ENCODE assay signal across 27 cellular contexts in the genomic region with DNA sequence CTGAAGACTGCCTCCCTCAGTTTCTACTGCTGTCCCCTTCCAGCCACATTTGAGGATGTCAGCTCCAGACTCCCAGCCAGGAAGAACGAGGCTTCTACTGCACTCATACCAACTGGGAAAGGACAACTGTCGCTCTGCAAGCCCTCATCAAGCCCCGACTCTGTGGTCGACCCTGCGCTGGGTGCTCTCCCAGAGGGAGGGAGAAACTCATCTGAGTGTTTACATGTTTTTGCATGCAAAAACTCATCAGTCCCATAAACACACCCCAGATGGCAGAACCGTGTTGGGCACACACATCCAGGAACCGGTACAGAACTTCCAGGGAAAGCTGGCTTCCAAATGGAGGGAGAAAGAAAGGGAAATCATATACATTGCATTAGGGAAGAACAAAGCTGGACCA.
"Had no signal": no experiment of that assay in that cellular context is flagged by ENCODE, and none has a peak within 500 bp of the region (broad histone marks: within the 10 kb centered on the region; RNA-seq: fewer than 3 reads in every experiment).

No MANE protein-coding gene starts in this region.

- H3K9me3 ChIP-seq: body of pancreas had no signal

- DNase-seq: activated B cell treated with CpG ODN at 0.5 μM for 24 hours; activated CD4-positive, alpha-beta memory T cell treated with anti-CD3 and anti-CD28 coated beads for 36 hours; activated CD4-positive, alpha-beta T cell treated with anti-CD3 and anti-CD28 coated beads for 4 hours; activated CD4-positive, alpha-beta T cell treated with anti-CD3 and anti-CD28 coated beads, Interleukin-2, amount 50 U/mL, for 1 hour; activated CD4-positive, alpha-beta T cell treated with anti-CD3 and anti-CD28 coated beads, Interleukin-2, amount 50 U/mL, for 4 hours; activated CD4-positive, CD25-positive, alpha-beta regulatory T cell treated with anti-CD3 and anti-CD28 coated beads, Interleukin-2, amount 50 U/mL, for 72 hours; activated CD8-positive, alpha-beta memory T cell treated with anti-CD3 and anti-CD28 coated beads, Interleukin-2, amount 50 U/mL, for 4 hours; activated CD8-positive, alpha-beta T cell treated with anti-CD3 and anti-CD28 coated beads, Interleukin-2, amount 10 ng/mL, durations not matched to agents 7 days and 5 days; activated effector memory CD4-positive, alpha-beta T cell treated with Interleukin-2 at 50 U/mL for 16 hours; activated gamma-delta T cell treated with Interleukin-2 at 50 U/mL for 16 hours; activated naive CD4-positive, alpha-beta T cell; activated naive CD4-positive, alpha-beta T cell treated with anti-CD3 and anti-CD28 coated beads for 36 hours; activated naive CD4-positive, alpha-beta T cell treated with anti-CD3 and anti-CD28 coated beads, Interleukin-2, amount 50 U/mL, for 16 hours; activated naive CD8-positive, alpha-beta T cell treated with anti-CD3 and anti-CD28 coated beads for 36 hours; activated T-cell treated with anti-CD3 and anti-CD28 coated beads, Interleukin-2, amount 50 U/mL, for 24 hours; activated T-cell treated with anti-CD3 and anti-CD28 coated beads, Interleukin-2, amount 50 U/mL, for 48 hours; adrenal gland; amniotic stem cell; body of pancreas; brain microvascular endothelial cell; central memory CD4-positive, alpha-beta T cell; SW 1271; T-helper 1 cell; T-helper 2 cell; T-helper 9 cell had no signal

- H3K27ac ChIP-seq: adrenal gland, body of pancreas, brain microvascular endothelial cell, breast epithelium, VCaP had no signal

- H3K36me3 ChIP-seq: adrenal gland, brain microvascular endothelial cell, breast epithelium had no signal

- H3K4me1 ChIP-seq: adrenal gland, body of pancreas, breast epithelium had no signal

- H3K4me3 ChIP-seq: adrenal gland, body of pancreas, breast epithelium had no signal

- H3K27me3 ChIP-seq: adrenal gland, body of pancreas, brain microvascular endothelial cell, breast epithelium had no signal
